Comparison of ENCODE assay signal across 2 cellular contexts in genomic region chr20:18609741-18610140, GRCh38.
TF ChIP-seq lines count a peak whose summit lies in the region.

No MANE protein-coding gene starts in this region.

TF ChIP-seq in HEK293, 187 proteins besides CTCF, POLR2A, EP300 and RAD21:
- TF ChIP-seq ZNF585B (tag by site-specific recombination; IDR thresholded peaks at IDR 0.05): no peak
- TF ChIP-seq, protein P1, sequence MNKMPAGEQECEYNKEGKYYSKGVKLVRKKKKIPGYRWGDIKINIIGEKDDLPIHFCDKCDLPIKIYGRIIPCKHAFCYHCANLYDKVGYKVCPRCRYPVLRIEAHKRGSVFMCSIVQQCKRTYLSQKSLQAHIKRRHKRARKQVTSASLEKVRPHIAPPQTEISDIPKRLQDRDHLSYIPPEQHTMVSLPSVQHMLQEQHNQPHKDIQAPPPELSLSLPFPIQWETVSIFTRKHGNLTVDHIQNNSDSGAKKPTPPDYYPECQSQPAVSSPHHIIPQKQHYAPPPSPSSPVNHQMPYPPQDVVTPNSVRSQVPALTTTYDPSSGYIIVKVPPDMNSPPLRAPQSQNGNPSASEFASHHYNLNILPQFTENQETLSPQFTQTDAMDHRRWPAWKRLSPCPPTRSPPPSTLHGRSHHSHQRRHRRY (tag by site-specific recombination; IDR thresholded peaks at IDR 0.05): no peak
- TF ChIP-seq YY1 (tag by site-specific recombination; IDR thresholded peaks at IDR 0.05): no peak
- 0 out of 2 replicates have a peak, but pooled peaks have one; percentile 16 for TF ChIP-seq IKZF3 (tag by site-specific recombination; IDR thresholded peaks at IDR 0.05)
- TF ChIP-seq ZNF114 (tag by site-specific recombination; IDR thresholded peaks at IDR 0.05): no peak
TF ChIP-seq in HEK293: peak in this region for 1.

TF ChIP-seq in endothelial cell of umbilical vein, 7 proteins besides CTCF, POLR2A, EP300 and RAD21:
- TF ChIP-seq MYC (IDR thresholded peaks at IDR 0.05; ENCODE audit: low read depth, low read length): no peak
- no peak for TF ChIP-seq FOS (IDR thresholded peaks at IDR 0.05; ENCODE audit: borderline replicate concordance, insufficient read depth, low read length)
- TF ChIP-seq POLR2AphosphoS5 (IDR thresholded peaks at IDR 0.05; ENCODE audit: insufficient read depth, low read depth, low read length): no peak
- no peak for TF ChIP-seq MAX (IDR thresholded peaks at IDR 0.05; ENCODE audit: insufficient read depth, insufficient read length)
- TF ChIP-seq GATA2 (IDR thresholded peaks at IDR 0.05; ENCODE audit: insufficient read depth, insufficient read length, low read depth, low read length): no peak
- TF ChIP-seq JUN (IDR thresholded peaks at IDR 0.05; ENCODE audit: borderline replicate concordance, insufficient read depth, insufficient read length, low read depth): no peak
- TF ChIP-seq EZH2 (IDR thresholded peaks at IDR 0.05; ENCODE audit: borderline replicate concordance, low read depth, low read length, severe bottlenecking): no peak
TF ChIP-seq in endothelial cell of umbilical vein: peak in this region for 0.
